In genomic region chr7:95435422-95435780, GRCh38 we compare ENCODE assay signal across 8 cellular contexts. TPM values are rescaled to one million over a fixed set of nuclear protein-coding genes. Genes with fewer than 3 reads are reported as not detected.
DNase-seq lines count a peak whose midpoint lies in the region; ATAC-seq and TF ChIP-seq lines count a peak whose summit lies in the region.

No MANE protein-coding gene starts in this region.

- no peaks in the 10 kb centered on the region for H3K9me3 ChIP-seq in NT2/D1 (ENCODE audit: insufficient read depth, low read length)

- peaks cover 30% of the 10 kb centered on the region for H3K4me1 Mint-ChIP-seq in endothelial cell (ENCODE audit: unreplicated experiment)
- H3K4me1 Mint-ChIP-seq in neural crest cell = peaks cover 41% of the 10 kb centered on the region

- H3K4me3 Mint-ChIP-seq in endothelial cell (ENCODE audit: unreplicated experiment) (peak overlapping the region; percentile 91), neural crest cell (peak overlapping the region; percentile 94)

- H3K4me3 ChIP-seq in BJ (ENCODE audit: low read depth, low read length) = peak overlapping the region; percentile 64
- peak overlapping the region; percentile 60 for H3K4me3 ChIP-seq in NT2/D1 (ENCODE audit: insufficient read length, low read depth)

- H3K9ac ChIP-seq in NT2/D1 (ENCODE audit: insufficient read length, low read depth) = peak overlapping the region; percentile 74

- H3K4me1 ChIP-seq in NT2/D1 (ENCODE audit: insufficient read depth, insufficient read length) = no peaks in the 10 kb centered on the region

- peak overlapping the region; percentile 97 for H3K27ac Mint-ChIP-seq in endothelial cell (ENCODE audit: unreplicated experiment)
- H3K27ac Mint-ChIP-seq in neural crest cell (ENCODE audit: unreplicated experiment) = peak overlapping the region; percentile 99

- H3K27me3 ChIP-seq in BJ (ENCODE audit: control insufficient read depth, insufficient read depth, low read length) = no peaks in the 10 kb centered on the region
- no peaks in the 10 kb centered on the region for H3K27me3 ChIP-seq in NT2/D1 (ENCODE audit: insufficient read depth, insufficient read length)

- H3K27me3 Mint-ChIP-seq in endothelial cell (ENCODE audit: unreplicated experiment) (no peaks in the 10 kb centered on the region), neural crest cell (ENCODE audit: low read depth) (no peaks in the 10 kb centered on the region)

- CTCF ChIA-PET in BJ (lab: Yijun Ruan, JAX) = interaction anchor here (0.6 to 1.5 kb wide), 3 partner anchors 41 to 1213 kb away, joined by 3 to 4 read pairs (median 4); no protein-coding TSS in a partner anchor

- DNase-seq in BJ (ENCODE audit: low read depth) = no peak
- DNase-seq in NT2/D1 (ENCODE audit: low read depth, low spot score) = no peak
- DNase-seq in endothelial cell (ENCODE audit: low spot score) = no peak
- DNase-seq in neural crest cell (ENCODE audit: low read depth, low spot score) = no peak
- DNase-seq in G401 (ENCODE audit: low spot score) = no peak

- TF ChIP-seq CTCF in BJ (IDR thresholded peaks at IDR 0.05; ENCODE audit: insufficient read depth, low read depth, low read length) (no peak), endothelial cell (IDR thresholded peaks at IDR 0.05; ENCODE audit: unreplicated experiment) (no peak), neural crest cell (conservative IDR thresholded peaks at IDR 0.05) (no peak)

- ATAC-seq in GM18870 (IDR thresholded peaks at IDR 0.05; ENCODE audit: unreplicated experiment) (no peak), HG02973 (IDR thresholded peaks at IDR 0.05; ENCODE audit: unreplicated experiment) (no peak), GM19324 (IDR thresholded peaks at IDR 0.05; ENCODE audit: low FRiP score, unreplicated experiment) (no peak)

- H3K36me3 ChIP-seq in BJ (ENCODE audit: control insufficient read depth, insufficient read depth, low read length) (peaks cover 3% of the 10 kb centered on the region; the same call in 1 of the 2 replicates), NT2/D1 (ENCODE audit: insufficient read depth, insufficient read length, low read length) (peaks cover 10% of the 10 kb centered on the region)

- H3K9me3 Mint-ChIP-seq in endothelial cell (ENCODE audit: unreplicated experiment) = no peaks in the 10 kb centered on the region
- peaks cover 5% of the 10 kb centered on the region for H3K9me3 Mint-ChIP-seq in neural crest cell

- POLR2A ChIA-PET in BJ (lab: Charles Lee) = interaction anchor here (0.6 kb wide), 1 partner anchor 777 kb away, joined by 3 read pairs; no protein-coding TSS in a partner anchor

- in situ Hi-C loops in G401 (cut with HindIII; ENCODE audit: low sequenced_read_pairs) = no loop called here

- H3K36me3 Mint-ChIP-seq in endothelial cell (ENCODE audit: low read depth, unreplicated experiment) (no peaks in the 10 kb centered on the region), neural crest cell (ENCODE audit: low read depth) (peaks cover 15% of the 10 kb centered on the region)

RNA-seq across cellular contexts. Expression of gene PON2, which starts 0.6 kb away (rescaled TPM):
- polyA plus RNA-seq in BJ (2011; rRNA removed) = 51.5 and 95.5 TPM in 2 replicates
- polyA minus RNA-seq in BJ (2011; rRNA and poly(A)+ RNA removed) = 11.6 and 12.7 TPM in 2 replicates
- total RNA-seq in endothelial cell (ENCODE audit: unreplicated experiment) = 158 TPM
- 92.3 and 97.1 TPM in 2 replicates for total RNA-seq in neural crest cell
- total RNA-seq in G401 (2014; rRNA removed; shearing (Covaris generic)) = 25.2 and 37.9 TPM in 2 replicates

RNA-seq across cellular contexts. Expression of gene PON3, which starts 39.2 kb away (rescaled TPM):
- not detected in 2 replicates for polyA plus RNA-seq in BJ (2011; rRNA removed)
- 0.09 TPM in 1 of 2 replicates, not detected in the other for polyA minus RNA-seq in BJ (2011; rRNA and poly(A)+ RNA removed)
- total RNA-seq in endothelial cell (ENCODE audit: unreplicated experiment) = 50.9 TPM
- not detected in 2 replicates for total RNA-seq in neural crest cell
- not detected in 2 replicates for total RNA-seq in G401 (2014; rRNA removed; shearing (Covaris generic))

RNA-seq across cellular contexts. Expression of gene ASB4, which starts 50.3 kb away (rescaled TPM):
- not detected in 2 replicates for polyA plus RNA-seq in BJ (2011; rRNA removed)
- not detected in 2 replicates for polyA minus RNA-seq in BJ (2011; rRNA and poly(A)+ RNA removed)
- total RNA-seq in endothelial cell (ENCODE audit: unreplicated experiment) (not detected), neural crest cell (0.21 TPM in 1 of 2 replicates, not detected in the other)
- total RNA-seq in G401 (2014; rRNA removed; shearing (Covaris generic)) = not detected in 2 replicates

Comparison
In these comparisons a context has a peak if more than half of its experiments do, and no peak if none do; other contexts are left out.
1. RNA of gene PON3, which starts 39.2 kb away (total RNA-seq): 50.9 TPM in endothelial cell (single experiment); not detected in neural crest cell and not detected in G401; every median in the first group is over 10 times any median in the second.